ENCODE assay signal across 15 cellular contexts in genomic region chr2:88090446-88091283, GRCh38. TPM values are rescaled to one million over a fixed set of nuclear protein-coding genes. Genes with fewer than 3 reads are reported as not detected.
DNase-seq lines count a peak whose midpoint lies in the region; ATAC-seq, FAIRE-seq and TF ChIP-seq lines count a peak whose summit lies in the region.
"Had no signal": no experiment of that assay in that cellular context is flagged by ENCODE, and none has a peak within 500 bp of the region (broad histone marks: within the 10 kb centered on the region; RNA-seq: fewer than 3 reads in every experiment).

No MANE protein-coding gene starts in this region.

- no peak overlapping the region for H3K27ac Mint-ChIP-seq in activated CD8-positive, alpha-beta memory T cell treated with anti-CD3 and anti-CD28 coated beads, Interleukin-2, amount 10 ng/mL, durations not matched to agents 7 days and 5 days

- H3K9me3 ChIP-seq in pancreas: no peaks in the 10 kb centered on the region
- H3K9me3 ChIP-seq: right atrium auricular region, suprapubic skin had no signal

- H3K27ac ChIP-seq in pancreas: no peak overlapping the region
- H3K27ac ChIP-seq: right atrium auricular region, suprapubic skin, VCaP had no signal

- FAIRE-seq in pancreas (lab: Jason Lieb, UNC): no peak

- H3K4me1 Mint-ChIP-seq in activated CD8-positive, alpha-beta memory T cell treated with anti-CD3 and anti-CD28 coated beads, Interleukin-2, amount 10 ng/mL, durations not matched to agents 7 days and 5 days: peaks cover 3% of the 10 kb centered on the region
- peaks cover 22% of the 10 kb centered on the region for H3K4me1 Mint-ChIP-seq in activated T-cell treated with anti-CD3 and anti-CD28 coated beads, Interleukin-2, amount 50 U/mL, for 4 hours (ENCODE audit: low read depth)

- TF ChIP-seq CTCF in pancreas (IDR thresholded peaks at IDR 0.05): no peak

- no peaks in the 10 kb centered on the region for H3K9me3 Mint-ChIP-seq in activated CD8-positive, alpha-beta memory T cell treated with anti-CD3 and anti-CD28 coated beads, Interleukin-2, amount 10 ng/mL, durations not matched to agents 7 days and 5 days (ENCODE audit: low read depth)
- H3K9me3 Mint-ChIP-seq in activated T-cell treated with anti-CD3 and anti-CD28 coated beads, Interleukin-2, amount 50 U/mL, for 4 hours: no peaks in the 10 kb centered on the region

- H3K36me3 Mint-ChIP-seq in activated CD8-positive, alpha-beta memory T cell treated with anti-CD3 and anti-CD28 coated beads, Interleukin-2, amount 10 ng/mL, durations not matched to agents 7 days and 5 days: no peaks in the 10 kb centered on the region
- H3K36me3 Mint-ChIP-seq in activated T-cell treated with anti-CD3 and anti-CD28 coated beads, Interleukin-2, amount 50 U/mL, for 4 hours (ENCODE audit: insufficient read depth): no peaks in the 10 kb centered on the region

- 78 to 86% methylated on average over 8 of the region's 8 CpGs for WGBS in pancreas, 2 donors

- no peak for ATAC-seq in activated CD8-positive, alpha-beta memory T cell treated with anti-CD3 and anti-CD28 coated beads, Interleukin-2, amount 10 ng/mL, durations not matched to agents 7 days and 5 days
- peak; percentile 51 to 69 for ATAC-seq in activated T-cell treated with anti-CD3 and anti-CD28 coated beads, Interleukin-2, amount 50 U/mL, for 4 hours
- ATAC-seq in left colon: no peak
- no peak for ATAC-seq in pancreas

- H3K36me3 ChIP-seq in pancreas: no peaks in the 10 kb centered on the region
- H3K36me3 ChIP-seq: suprapubic skin had no signal

- H3K4me1 ChIP-seq in pancreas: no peaks in the 10 kb centered on the region
- H3K4me1 ChIP-seq: right atrium auricular region, suprapubic skin had no signal

- no peak overlapping the region for H3K4me3 ChIP-seq in pancreas
- H3K4me3 ChIP-seq: right atrium auricular region, suprapubic skin had no signal

- peak; percentile 5 to 35 for DNase-seq in activated CD8-positive, alpha-beta memory T cell treated with anti-CD3 and anti-CD28 coated beads for 4 hours (ENCODE audit: low read depth in 2 of 2)
- no peak for DNase-seq in activated CD8-positive, alpha-beta memory T cell treated with anti-CD3 and anti-CD28 coated beads, Interleukin-2, amount 10 ng/mL, durations not matched to agents 7 days and 5 days
- DNase-seq in activated T-cell treated with anti-CD3 and anti-CD28 coated beads, Interleukin-2, amount 50 U/mL, for 4 hours: peak; percentile 59
- DNase-seq in occipital lobe (lab: John Stamatoyannopoulos, UW) (peak; percentile 28), iPS-NIHi7 (ENCODE audit: extremely low spot score) (no peak), left colon (no peak), pancreas (no peak)
- peak; percentile 11 to 18 for DNase-seq in stimulated activated CD8-positive, alpha-beta memory T cell treated with anti-CD3 and anti-CD28 coated beads, Interleukin-7, amount 100 ng/mL, for 48 hours (ENCODE audit: extremely low read depth in 1 of 2, low read depth in 1 of 2)
- DNase-seq: DND-41, hippocampal formation, mesenchymal stem cell had no signal

- CTCF ChIA-PET in activated CD8-positive, alpha-beta memory T cell treated with anti-CD3 and anti-CD28 coated beads, Interleukin-2, amount 10 ng/mL, durations not matched to agents 7 days and 5 days (lab: Charles Lee): no interaction called here

- intact Hi-C loops in left colon (cut with DNase I, micrococcal nuclease): no loop called here
- intact Hi-C loops in pancreas (cut with DNase I): no loop called here

- H3K27me3 Mint-ChIP-seq in activated CD8-positive, alpha-beta memory T cell treated with anti-CD3 and anti-CD28 coated beads, Interleukin-2, amount 10 ng/mL, durations not matched to agents 7 days and 5 days: peaks cover 3% of the 10 kb centered on the region
- no peaks in the 10 kb centered on the region for H3K27me3 Mint-ChIP-seq in activated T-cell treated with anti-CD3 and anti-CD28 coated beads, Interleukin-2, amount 50 U/mL, for 4 hours (ENCODE audit: low read depth)

- no peak overlapping the region for H3K4me3 Mint-ChIP-seq in activated CD8-positive, alpha-beta memory T cell treated with anti-CD3 and anti-CD28 coated beads, Interleukin-2, amount 10 ng/mL, durations not matched to agents 7 days and 5 days
- peak overlapping the region; percentile 2 for H3K4me3 Mint-ChIP-seq in activated T-cell treated with anti-CD3 and anti-CD28 coated beads, Interleukin-2, amount 50 U/mL, for 4 hours

- no peaks in the 10 kb centered on the region for H3K27me3 ChIP-seq in pancreas
- H3K27me3 ChIP-seq: right atrium auricular region, suprapubic skin had no signal

RNA-seq across cellular contexts. Expression of gene SMYD1, which starts 23.0 kb away (rescaled TPM):
- not detected for total RNA-seq in activated CD8-positive, alpha-beta memory T cell treated with anti-CD3 and anti-CD28 coated beads, Interleukin-2, amount 10 ng/mL, durations not matched to agents 7 days and 5 days
- total RNA-seq in activated T-cell treated with anti-CD3 and anti-CD28 coated beads, Interleukin-2, amount 50 U/mL, for 4 hours: not detected
- total RNA-seq in occipital lobe: not detected
- under 1 TPM in 1 of 2 donors, not detected in 1; 0.45 TPM for total RNA-seq in left colon
- total RNA-seq in pancreas: under 1 TPM in 2 of 6 donors, not detected in 4; 0.06 to 0.16 TPM
- not detected for polyA plus RNA-seq in pancreas
- total RNA-seq: A673, suprapubic skin had no signal

RNA-seq across cellular contexts. Expression of gene KRCC1, which starts 35.1 kb away (rescaled TPM):
- total RNA-seq in activated CD8-positive, alpha-beta memory T cell treated with anti-CD3 and anti-CD28 coated beads, Interleukin-2, amount 10 ng/mL, durations not matched to agents 7 days and 5 days: 10 to 100 TPM; 12.4 to 20.0 TPM
- total RNA-seq in activated T-cell treated with anti-CD3 and anti-CD28 coated beads, Interleukin-2, amount 50 U/mL, for 4 hours: 1 to 10 TPM; 5.7 to 6.9 (median 6.6) TPM
- total RNA-seq in occipital lobe: 17.6 TPM
- total RNA-seq in left colon: 10 to 100 TPM; 41.5 to 58.4 TPM
- total RNA-seq in pancreas: 10 to 100 TPM in 3 of 6 donors, 1 to 10 TPM in 3; 8.3 to 12.8 (median 9.9) TPM
- polyA plus RNA-seq in pancreas: 10 to 100 TPM; 15.8 to 21.2 TPM

RNA-seq across cellular contexts. Expression of gene FABP1, which starts 37.2 kb away (rescaled TPM):
- total RNA-seq in activated CD8-positive, alpha-beta memory T cell treated with anti-CD3 and anti-CD28 coated beads, Interleukin-2, amount 10 ng/mL, durations not matched to agents 7 days and 5 days: not detected
- total RNA-seq in activated T-cell treated with anti-CD3 and anti-CD28 coated beads, Interleukin-2, amount 50 U/mL, for 4 hours: under 1 TPM; 0.30 to 0.40 (median 0.35) TPM
- total RNA-seq in occipital lobe: not detected
- total RNA-seq in left colon: 1,000 to 10,000 TPM; 2,293 to 3,160 TPM
- total RNA-seq in pancreas: 1 to 10 TPM in 1 of 6 donors, not detected in 5; 1.0 TPM
- 1 to 10 TPM in 1 of 2 donors, under 1 TPM in 1; 0.85 to 2.1 TPM for polyA plus RNA-seq in pancreas
- total RNA-seq: A673, right atrium auricular region had no signal

Comparison
In these comparisons a context has a peak if more than half of its experiments do, and no peak if none do; other contexts are left out.
1. DNase-seq: peak in activated CD8-positive, alpha-beta memory T cell treated with anti-CD3 and anti-CD28 coated beads for 4 hours (2 of 2), activated T-cell treated with anti-CD3 and anti-CD28 coated beads, Interleukin-2, amount 50 U/mL, for 4 hours (single experiment), occipital lobe (single experiment) and stimulated activated CD8-positive, alpha-beta memory T cell treated with anti-CD3 and anti-CD28 coated beads, Interleukin-7, amount 100 ng/mL, for 48 hours (2 of 2); none in activated CD8-positive, alpha-beta memory T cell treated with anti-CD3 and anti-CD28 coated beads, Interleukin-2, amount 10 ng/mL, durations not matched to agents 7 days and 5 days (single experiment), iPS-NIHi7 (single experiment), left colon (0 of 2) and pancreas (0 of 6).
2. ATAC-seq: peak in activated T-cell treated with anti-CD3 and anti-CD28 coated beads, Interleukin-2, amount 50 U/mL, for 4 hours (2 of 2); none in activated CD8-positive, alpha-beta memory T cell treated with anti-CD3 and anti-CD28 coated beads, Interleukin-2, amount 10 ng/mL, durations not matched to agents 7 days and 5 days (single experiment), left colon (single experiment) and pancreas (0 of 4).
3. RNA of gene FABP1, which starts 37.2 kb away (total RNA-seq): 2,293 to 3,160 TPM in left colon; 0.30 to 0.40 TPM in activated T-cell treated with anti-CD3 and anti-CD28 coated beads, Interleukin-2, amount 50 U/mL, for 4 hours, not detected in occipital lobe (single experiment), not detected in activated CD8-positive, alpha-beta memory T cell treated with anti-CD3 and anti-CD28 coated beads, Interleukin-2, amount 10 ng/mL, durations not matched to agents 7 days and 5 days and 1.0 TPM in pancreas; every median in the first group is over 1,000 times any median in the second.